ENCODE assay signal across 9 cellular contexts in genomic region chr17:77456951-77457548, GRCh38.
A peak's percentile ranks its signal among the peaks of the same experiment; 100 is the strongest.
DNase-seq lines count a peak whose midpoint lies in the region; ATAC-seq lines count a peak whose summit lies in the region.
"Had no signal": no experiment of that assay in that cellular context is flagged by ENCODE, and none has a peak within 500 bp of the region (broad histone marks: within the 10 kb centered on the region; RNA-seq: fewer than 3 reads in every experiment).

No MANE protein-coding gene starts in this region.

- H3K9me3 Mint-ChIP-seq in activated CD4-positive, alpha-beta T cell treated with anti-CD3 and anti-CD28 coated beads, Interleukin-2, amount 10 ng/mL, durations not matched to agents 7 days and 5 days = no peaks in the 10 kb centered on the region
- no peaks in the 10 kb centered on the region for H3K9me3 Mint-ChIP-seq in stimulated activated naive CD8-positive, alpha-beta T cell treated with anti-CD3 and anti-CD28 coated beads, Interleukin-15, amount 100 ng/mL, for 72 hours

- peak; percentile 13 for ATAC-seq in stimulated activated naive CD8-positive, alpha-beta T cell treated with anti-CD3 and anti-CD28 coated beads, Interleukin-15, amount 100 ng/mL, for 72 hours
- no peak for ATAC-seq in GM18909 (IDR thresholded peaks at IDR 0.05; ENCODE audit: poor library complexity, unreplicated experiment)

- peaks cover 82% of the 10 kb centered on the region for H3K36me3 Mint-ChIP-seq in activated CD4-positive, alpha-beta T cell treated with anti-CD3 and anti-CD28 coated beads, Interleukin-2, amount 10 ng/mL, durations not matched to agents 7 days and 5 days (ENCODE audit: low read depth)

- H3K27me3 Mint-ChIP-seq in activated CD4-positive, alpha-beta T cell treated with anti-CD3 and anti-CD28 coated beads, Interleukin-2, amount 10 ng/mL, durations not matched to agents 7 days and 5 days = no peaks in the 10 kb centered on the region
- H3K27me3 Mint-ChIP-seq in stimulated activated naive CD8-positive, alpha-beta T cell treated with anti-CD3 and anti-CD28 coated beads, Interleukin-15, amount 100 ng/mL, for 72 hours = no peaks in the 10 kb centered on the region

- H3K4me1 Mint-ChIP-seq in activated CD4-positive, alpha-beta T cell treated with anti-CD3 and anti-CD28 coated beads, Interleukin-2, amount 10 ng/mL, durations not matched to agents 7 days and 5 days = peaks cover 66% of the 10 kb centered on the region
- peaks cover 85% of the 10 kb centered on the region for H3K4me1 Mint-ChIP-seq in stimulated activated naive CD8-positive, alpha-beta T cell treated with anti-CD3 and anti-CD28 coated beads, Interleukin-15, amount 100 ng/mL, for 72 hours

- POLR2A ChIA-PET in activated CD4-positive, alpha-beta T cell treated with anti-CD3 and anti-CD28 coated beads, Interleukin-2, amount 10 ng/mL, durations not matched to agents 7 days and 5 days (lab: Charles Lee) = no interaction called here

- H3K27ac Mint-ChIP-seq in activated CD4-positive, alpha-beta T cell treated with anti-CD3 and anti-CD28 coated beads, Interleukin-2, amount 10 ng/mL, durations not matched to agents 7 days and 5 days = peak overlapping the region; percentile 98
- H3K27ac Mint-ChIP-seq in stimulated activated naive CD8-positive, alpha-beta T cell treated with anti-CD3 and anti-CD28 coated beads, Interleukin-15, amount 100 ng/mL, for 72 hours = peak overlapping the region; percentile 94 to 98

- peak overlapping the region; percentile 95 for H3K4me3 Mint-ChIP-seq in activated CD4-positive, alpha-beta T cell treated with anti-CD3 and anti-CD28 coated beads, Interleukin-2, amount 10 ng/mL, durations not matched to agents 7 days and 5 days
- H3K4me3 Mint-ChIP-seq in stimulated activated naive CD8-positive, alpha-beta T cell treated with anti-CD3 and anti-CD28 coated beads, Interleukin-15, amount 100 ng/mL, for 72 hours = peak overlapping the region; percentile 93 to 94

- CTCF ChIA-PET in activated CD4-positive, alpha-beta T cell treated with anti-CD3 and anti-CD28 coated beads, Interleukin-2, amount 10 ng/mL, durations not matched to agents 7 days and 5 days (lab: Charles Lee) = interaction anchor here (0.6 to 1.6 kb wide), 4 partner anchors 15 to 56 kb away, joined by 3 to 4 read pairs (median 4); no protein-coding TSS in a partner anchor

- peak; percentile 44 for DNase-seq in activated CD4-positive, alpha-beta T cell treated with anti-CD3 and anti-CD28 coated beads, Interleukin-2, amount 10 ng/mL, durations not matched to agents 7 days and 5 days
- no peak for DNase-seq in activated CD4-positive, alpha-beta T cell treated with anti-CD3 and anti-CD28 coated beads, Interleukin-2, amount 50 U/mL, for 4 hours
- peak; percentile 57 to 64 for DNase-seq in activated CD4-positive, alpha-beta T cell treated with anti-CD3 and anti-CD28 coated beads, Interleukin-2, amount 50 U/mL, for 48 hours
- DNase-seq in germinal center (ENCODE audit: low spot score) (peak; percentile 64), HT-29 (ENCODE audit: low spot score) (no peak), NCI-H82 (lab: John Stamatoyannopoulos, UW) (no peak)
- peak in 1 of 2 donors; percentile 62 for DNase-seq in stimulated activated naive CD8-positive, alpha-beta T cell treated with anti-CD3 and anti-CD28 coated beads, Interleukin-15, amount 100 ng/mL, for 72 hours
- DNase-seq: NCI-H526 had no signal

Comparison
In these comparisons a context has a peak if more than half of its experiments do, and no peak if none do; other contexts are left out.
1. DNase-seq: peak in activated CD4-positive, alpha-beta T cell treated with anti-CD3 and anti-CD28 coated beads, Interleukin-2, amount 10 ng/mL, durations not matched to agents 7 days and 5 days (single experiment), activated CD4-positive, alpha-beta T cell treated with anti-CD3 and anti-CD28 coated beads, Interleukin-2, amount 50 U/mL, for 48 hours (2 of 2) and germinal center (single experiment); none in activated CD4-positive, alpha-beta T cell treated with anti-CD3 and anti-CD28 coated beads, Interleukin-2, amount 50 U/mL, for 4 hours (0 of 2), HT-29 (single experiment) and NCI-H82 (single experiment).